ENCODE assay signal across 29 cellular contexts in genomic region chr1:111705841-111706240, GRCh38. TPM values are rescaled to one million over a fixed set of nuclear protein-coding genes. Genes with fewer than 3 reads are reported as not detected.
DNase-seq lines count a peak whose midpoint lies in the region; ATAC-seq, FAIRE-seq and TF ChIP-seq lines count a peak whose summit lies in the region.
"Had no signal": no experiment of that assay in that cellular context is flagged by ENCODE, and none has a peak within 500 bp of the region (broad histone marks: within the 10 kb centered on the region; RNA-seq: fewer than 3 reads in every experiment).

No MANE protein-coding gene starts in this region.

- peak overlapping the region; percentile 90 for H4K8ac ChIP-seq in mesenchymal stem cell (ENCODE audit: low read length)

- DNase-seq in CD4-positive, alpha-beta T cell, result no peak
- DNase-seq in CD8-positive, alpha-beta memory T cell, result no peak
- DNase-seq in mesenchymal stem cell (no peak), uterus (no peak), Kasumi-1 (lab: John Stamatoyannopoulos, UW) (no peak), HepG2 (ENCODE audit: low spot score) (no peak)
- DNase-seq: activated CD4-positive, alpha-beta memory T cell treated with anti-CD3 and anti-CD28 coated beads, Interleukin-2, amount 10 ng/mL, durations not matched to agents 7 days and 5 days; activated gamma-delta T cell treated with Interleukin-2 at 50 U/mL for 16 hours; aorta; cortex of kidney; effector memory CD8-positive, alpha-beta T cell; EL; erythroblast; hippocampal formation; NCI-H1092; NCI-H187; NCI-H524; occipital lobe; PC-3; Right ventricle myocardium superior had no signal

- no peak overlapping the region for H4K91ac ChIP-seq in mesenchymal stem cell (ENCODE audit: low read length)

- H3K36me3 Mint-ChIP-seq in CD4-positive, alpha-beta T cell (ENCODE audit: low read depth), result peaks cover 94% of the 10 kb centered on the region
- H3K36me3 Mint-ChIP-seq in CD8-positive, alpha-beta memory T cell, result peaks cover 0 to 85% (median 22%) of the 10 kb centered on the region in 3 donors
- H3K36me3 Mint-ChIP-seq in activated naive CD8-positive, alpha-beta T cell, result peaks cover 10% of the 10 kb centered on the region

- H3K9ac ChIP-seq in mesenchymal stem cell (ENCODE audit: low read length), result no peak overlapping the region
- no peak overlapping the region for H3K9ac ChIP-seq in HepG2 (ENCODE audit: insufficient read depth, low read depth, low read length)

- H3K4me1 ChIP-seq in CD8-positive, alpha-beta memory T cell (ENCODE audit: insufficient read depth, low read length), result no peaks in the 10 kb centered on the region
- peaks cover 6% of the 10 kb centered on the region for H3K4me1 ChIP-seq in mesenchymal stem cell (ENCODE audit: control insufficient read depth, insufficient read depth, low read depth, low read length)
- no peaks in the 10 kb centered on the region for H3K4me1 ChIP-seq in uterus
- H3K4me1 ChIP-seq in HepG2 (ENCODE audit: insufficient read depth, low read length), result no peaks in the 10 kb centered on the region

- no peak for TF ChIP-seq EP300 in HepG2 (IDR thresholded peaks at IDR 0.05; ENCODE audit: low read depth in 2 of 2, low read length in 2 of 2)
- no peak for TF ChIP-seq EP300 in HepG2 (CRISPR knock-in tag; IDR thresholded peaks at IDR 0.05; ENCODE audit: borderline replicate concordance)

- H3K4me1 Mint-ChIP-seq in CD4-positive, alpha-beta T cell (ENCODE audit: low read depth), result no peaks in the 10 kb centered on the region
- peaks cover 4 to 20% (median 13%) of the 10 kb centered on the region in 3 donors for H3K4me1 Mint-ChIP-seq in CD8-positive, alpha-beta memory T cell
- H3K4me1 Mint-ChIP-seq in activated naive CD8-positive, alpha-beta T cell (ENCODE audit: low read depth), result peaks cover 13% of the 10 kb centered on the region
- H3K4me1 Mint-ChIP-seq: WTC11 had no signal

- TF ChIP-seq CTCF in CD4-positive, alpha-beta T cell (IDR thresholded peaks at IDR 0.05), result no peak
- no peak for TF ChIP-seq CTCF in uterus (IDR thresholded peaks at IDR 0.05)
- TF ChIP-seq CTCF in HepG2 (CRISPR knock-in tag; IDR thresholded peaks at IDR 0.05), result no peak

- H3K9me3 Mint-ChIP-seq in CD4-positive, alpha-beta T cell, result no peaks in the 10 kb centered on the region
- H3K9me3 Mint-ChIP-seq in CD8-positive, alpha-beta memory T cell, result no peaks in the 10 kb centered on the region
- H3K9me3 Mint-ChIP-seq in activated naive CD8-positive, alpha-beta T cell (ENCODE audit: low read depth), result no peaks in the 10 kb centered on the region
- H3K9me3 Mint-ChIP-seq: activated CD4-positive, alpha-beta memory T cell treated with anti-CD3 and anti-CD28 coated beads, Interleukin-2, amount 10 ng/mL, durations not matched to agents 7 days and 5 days; CD14-positive monocyte; effector memory CD8-positive, alpha-beta T cell; stimulated activated naive CD8-positive, alpha-beta T cell treated with anti-CD3 and anti-CD28 coated beads, Interleukin-15, Interleukin-2, amounts not matched to agents 100 ng/mL and 50 ng/mL, for 24 hours; WTC11 had no signal

- 84% methylated on average over 2 of the region's 3 CpGs for WGBS in mesenchymal stem cell
- 92% methylated on average over 3 of the region's 3 CpGs for WGBS in HepG2 (ENCODE audit: low lambda C conversion rate)

- H2BK5ac ChIP-seq in mesenchymal stem cell (ENCODE audit: low read depth, low read length, poor library complexity, severe bottlenecking), result no peak overlapping the region

- H3K9me3 ChIP-seq in CD4-positive, alpha-beta T cell (ENCODE audit: control insufficient read depth, low read length), result no peaks in the 10 kb centered on the region
- H3K9me3 ChIP-seq in CD8-positive, alpha-beta memory T cell (ENCODE audit: low read length), result no peaks in the 10 kb centered on the region
- H3K9me3 ChIP-seq in mesenchymal stem cell (ENCODE audit: control insufficient read depth, low read length) (no peaks in the 10 kb centered on the region), uterus (no peaks in the 10 kb centered on the region), HepG2 (ENCODE audit: low read length) (no peaks in the 10 kb centered on the region)
- H3K9me3 ChIP-seq: thoracic aorta had no signal

- TF ChIP-seq RAD21 in HepG2 (CRISPR knock-in tag; IDR thresholded peaks at IDR 0.05), result no peak

- in situ Hi-C loops in HepG2 (cut with HindIII; ENCODE audit: extremely low pct_ligation_motif_present, low pct_unique_long_range_greater_than_20kb), result no loop called here

- no TSS peak for BruUV-seq in HepG2 (replicated peaks; lab: Mats Ljungman, UMichigan)

- H4K20me1 ChIP-seq in HepG2 (ENCODE audit: insufficient read depth, low read length), result no peaks in the 10 kb centered on the region

- POLR2A ChIA-PET in CD4-positive, alpha-beta T cell (lab: Charles Lee), result no interaction called here
- POLR2A ChIA-PET in CD8-positive, alpha-beta memory T cell (lab: Charles Lee), result no interaction called here
- POLR2A ChIA-PET in HepG2 (lab: Yijun Ruan, JAX), result no interaction called here

- no peaks in the 10 kb centered on the region for H3K79me2 ChIP-seq in HepG2 (ENCODE audit: insufficient read depth, low read length)

- ATAC-seq in CD4-positive, alpha-beta T cell (ENCODE audit: poor library complexity), result no peak
- no peak for ATAC-seq in HepG2
- ATAC-seq: effector memory CD8-positive, alpha-beta T cell; PC-3; WTC11 had no signal

- H2BK12ac ChIP-seq in mesenchymal stem cell (ENCODE audit: low read length in 2 of 2), result peak overlapping the region in 1 of 2 experiments; percentile 89

- no peak overlapping the region for H3K27ac ChIP-seq in CD4-positive, alpha-beta T cell (ENCODE audit: low read depth, low read length)
- H3K27ac ChIP-seq in CD8-positive, alpha-beta memory T cell (ENCODE audit: low read depth, low read length), result no peak overlapping the region
- no peak overlapping the region for H3K27ac ChIP-seq in mesenchymal stem cell (ENCODE audit: low read length, poor library complexity, severe bottlenecking)
- no peak overlapping the region for H3K27ac ChIP-seq in uterus
- H3K27ac ChIP-seq in HepG2 (ENCODE audit: extremely low read length, insufficient read depth, low read length), result no peak overlapping the region
- H3K27ac ChIP-seq: thoracic aorta had no signal

- CTCF ChIA-PET in CD4-positive, alpha-beta T cell (lab: Charles Lee), result interaction anchor here (1.3 to 1.8 kb wide), 2 partner anchors 9 kb away, joined by 3 to 8 read pairs; no protein-coding TSS in a partner anchor
- CTCF ChIA-PET in CD8-positive, alpha-beta memory T cell (lab: Charles Lee), result interaction anchor here (1.0 to 1.4 kb wide), 2 partner anchors 14 to 198 kb away, joined by 3 read pairs; no protein-coding TSS in a partner anchor
- CTCF ChIA-PET in HepG2 (lab: Yijun Ruan, JAX; ENCODE audit: low intra/inter-chr PET ratio, low total read pairs), result no interaction called here

- H2AK5ac ChIP-seq in mesenchymal stem cell (ENCODE audit: low read length, severe bottlenecking), result no peak overlapping the region

- no peaks in the 10 kb centered on the region for H3K27me3 Mint-ChIP-seq in CD4-positive, alpha-beta T cell
- H3K27me3 Mint-ChIP-seq in CD8-positive, alpha-beta memory T cell, result no peaks in the 10 kb centered on the region
- no peaks in the 10 kb centered on the region for H3K27me3 Mint-ChIP-seq in activated naive CD8-positive, alpha-beta T cell
- H3K27me3 Mint-ChIP-seq: activated CD4-positive, alpha-beta memory T cell treated with anti-CD3 and anti-CD28 coated beads, Interleukin-2, amount 10 ng/mL, durations not matched to agents 7 days and 5 days; effector memory CD8-positive, alpha-beta T cell; stimulated activated naive CD8-positive, alpha-beta T cell treated with anti-CD3 and anti-CD28 coated beads, Interleukin-15, Interleukin-2, amounts not matched to agents 100 ng/mL and 50 ng/mL, for 24 hours had no signal

- intact Hi-C loops in CD4-positive, alpha-beta T cell (cut with DNase I, micrococcal nuclease), result no loop called here
- intact Hi-C loops in uterus (cut with DNase I; ENCODE audit: low total_unique reads), result no loop called here
- intact Hi-C loops in HepG2 (cut with micrococcal nuclease; ENCODE audit: unreplicated experiment), result no loop called here

- peak overlapping the region in 1 of 2 experiments; percentile 80 for H3K4ac ChIP-seq in mesenchymal stem cell (ENCODE audit: low read depth in 1 of 2, low read length in 2 of 2)

- no peak for FAIRE-seq in HepG2 (lab: Jason Lieb, UNC)
- FAIRE-seq: frontal cortex, GM12892, urothelium cell line had no signal

- H3K4me2 ChIP-seq in mesenchymal stem cell (ENCODE audit: low read length, poor library complexity, severe bottlenecking) (no peak overlapping the region), HepG2 (ENCODE audit: low read depth, low read length) (no peak overlapping the region)

- TF ChIP-seq POLR2A in uterus (IDR thresholded peaks at IDR 0.05) (no peak), HepG2 (IDR thresholded peaks at IDR 0.05; ENCODE audit: insufficient read depth in 1 of 2, low read depth in 2 of 2, low read length in 2 of 2) (no peak)

- H3K79me1 ChIP-seq in mesenchymal stem cell (replicated peaks; ENCODE audit: low read length, poor library complexity, severe bottlenecking), result peaks cover 8% of the 10 kb centered on the region

- no peak overlapping the region for H3K4me3 ChIP-seq in CD8-positive, alpha-beta memory T cell (ENCODE audit: low read length)
- H3K4me3 ChIP-seq in mesenchymal stem cell (ENCODE audit: insufficient read depth in 1 of 2, low read depth in 1 of 2, low read length in 2 of 2) (no peak overlapping the region), uterus (no peak overlapping the region), HepG2 (replicated peaks in 1 of 3; ENCODE audit: insufficient read depth in 1 of 3, low read depth in 2 of 3, low read length in 3 of 3) (no peak overlapping the region)
- H3K4me3 ChIP-seq: cardiac muscle cell, thoracic aorta had no signal

- no peak overlapping the region for H2AFZ ChIP-seq in mesenchymal stem cell (ENCODE audit: low read depth, low read length)
- H2AFZ ChIP-seq in HepG2 (ENCODE audit: low read length), result no peak overlapping the region

- H3K27ac Mint-ChIP-seq in CD4-positive, alpha-beta T cell, result peak overlapping the region; percentile 11
- peak overlapping the region in 5 of 8 donors; percentile 31 to 72 (median 37) for H3K27ac Mint-ChIP-seq in CD8-positive, alpha-beta memory T cell
- H3K27ac Mint-ChIP-seq in activated naive CD8-positive, alpha-beta T cell, result peak overlapping the region; percentile 34
- H3K27ac Mint-ChIP-seq: activated CD4-positive, alpha-beta memory T cell treated with anti-CD3 and anti-CD28 coated beads, Interleukin-2, amount 10 ng/mL, durations not matched to agents 7 days and 5 days; stimulated activated naive CD8-positive, alpha-beta T cell treated with anti-CD3 and anti-CD28 coated beads, Interleukin-15, Interleukin-2, amounts not matched to agents 100 ng/mL and 50 ng/mL, for 24 hours; WTC11 had no signal

- peaks cover 29% of the 10 kb centered on the region for H3K36me3 ChIP-seq in CD8-positive, alpha-beta memory T cell (ENCODE audit: insufficient read depth, low read length)
- H3K36me3 ChIP-seq in mesenchymal stem cell (ENCODE audit: control insufficient read depth in 1 of 2, insufficient read depth in 2 of 2, low read depth in 1 of 2, low read length in 2 of 2) (peaks cover 5 to 90% of the 10 kb centered on the region in 2 experiments), uterus (no peaks in the 10 kb centered on the region), HepG2 (replicated peaks in 1 of 2; ENCODE audit: control insufficient read depth in 1 of 2, insufficient read depth in 2 of 2, low read length in 2 of 2) (peaks cover 8 to 60% of the 10 kb centered on the region in 2 experiments; a peak in 4 of 5 replicates)

- H2BK120ac ChIP-seq in mesenchymal stem cell (ENCODE audit: low read depth, low read length), result no peak overlapping the region

- no peak overlapping the region for H3K14ac ChIP-seq in mesenchymal stem cell (ENCODE audit: low read length in 2 of 2)

- no peak overlapping the region for H2BK15ac ChIP-seq in mesenchymal stem cell (ENCODE audit: low read depth, poor library complexity, severe bottlenecking)

- H3K18ac ChIP-seq in mesenchymal stem cell (ENCODE audit: low read depth in 1 of 2, low read length in 2 of 2), result peak overlapping the region in 1 of 2 experiments; percentile 97

- H3K27me3 ChIP-seq in CD4-positive, alpha-beta T cell (ENCODE audit: control insufficient read depth, insufficient read depth, low read length), result no peaks in the 10 kb centered on the region
- no peaks in the 10 kb centered on the region for H3K27me3 ChIP-seq in CD8-positive, alpha-beta memory T cell (ENCODE audit: insufficient read depth, low read length, poor library complexity, severe bottlenecking)
- no peaks in the 10 kb centered on the region for H3K27me3 ChIP-seq in mesenchymal stem cell (ENCODE audit: control insufficient read depth in 1 of 2, insufficient read depth in 1 of 2, low read length in 2 of 2)
- no peaks in the 10 kb centered on the region for H3K27me3 ChIP-seq in uterus
- H3K27me3 ChIP-seq in HepG2 (ENCODE audit: control insufficient read depth in 1 of 2, insufficient read depth in 2 of 2, low read length in 2 of 2), result no peaks in the 10 kb centered on the region
- H3K27me3 ChIP-seq: cardiac muscle cell had no signal

- no peak overlapping the region for H3K4me3 Mint-ChIP-seq in CD4-positive, alpha-beta T cell
- no peak overlapping the region for H3K4me3 Mint-ChIP-seq in CD8-positive, alpha-beta memory T cell
- no peak overlapping the region for H3K4me3 Mint-ChIP-seq in activated naive CD8-positive, alpha-beta T cell
- H3K4me3 Mint-ChIP-seq: activated CD4-positive, alpha-beta memory T cell treated with anti-CD3 and anti-CD28 coated beads, Interleukin-2, amount 10 ng/mL, durations not matched to agents 7 days and 5 days; CD14-positive monocyte; effector memory CD8-positive, alpha-beta T cell; stimulated activated naive CD8-positive, alpha-beta T cell treated with anti-CD3 and anti-CD28 coated beads, Interleukin-15, Interleukin-2, amounts not matched to agents 100 ng/mL and 50 ng/mL, for 24 hours; WTC11 had no signal

- no peak overlapping the region for H3K23ac ChIP-seq in mesenchymal stem cell (ENCODE audit: low read length in 2 of 2)

RNA-seq across cellular contexts. Expression of gene INKA2, which starts 33.4 kb away (rescaled TPM):
- under 1 TPM in 1 of 2 experiments, not detected in 1; 0.27 TPM for total RNA-seq in CD4-positive, alpha-beta T cell
- total RNA-seq in CD8-positive, alpha-beta memory T cell, result 1 to 10 TPM; 1.8 to 3.8 TPM
- not detected for polyA plus RNA-seq in CD8-positive, alpha-beta memory T cell
- 4.3 TPM for polyA plus RNA-seq in mesenchymal stem cell (2013, experiment 1 of 2)
- polyA plus RNA-seq in mesenchymal stem cell (2013, experiment 2 of 2), result 3.7 TPM
- 10 to 100 TPM in 1 of 4 donors, 1 to 10 TPM in 1, under 1 TPM in 1, not detected in 1; 0.51 to 16.4 (median 6.4) TPM for total RNA-seq in uterus
- total RNA-seq in HepG2 (2016; rRNA removed; fragmentation: Illumina TruSeq; extraction: Trizol), result 4.6 and 6.1 TPM in 2 replicates
- total RNA-seq in HepG2 (2016; cell fraction: cytosol; rRNA removed; fragmentation: Illumina TruSeq; extraction: Trizol; ENCODE audit: low read depth), result 0.61 and 1.2 TPM in 2 replicates
- total RNA-seq in HepG2 (2016; cell fraction: insoluble cytoplasmic fraction; rRNA removed; fragmentation: Illumina TruSeq; extraction: Trizol), result 4.0 and 4.3 TPM in 2 replicates
- total RNA-seq in HepG2 (2016; cell fraction: membrane; rRNA removed; fragmentation: Illumina TruSeq; extraction: Trizol), result 2.5 and 2.9 TPM in 2 replicates
- total RNA-seq in HepG2 (2016; cell fraction: nucleus; rRNA removed; fragmentation: Illumina TruSeq; extraction: Trizol), result 4.0 and 4.7 TPM in 2 replicates
- polyA plus RNA-seq in HepG2 (2011; rRNA removed), result 2.6 TPM in 2 replicates
- 1.3 TPM in 2 replicates for polyA plus RNA-seq in HepG2 (2011; cell fraction: cytosol; rRNA removed)
- 2.5 and 3.6 TPM in 2 replicates for polyA plus RNA-seq in HepG2 (2011; cell fraction: nucleus; rRNA removed)
- 1.7 and 2.4 TPM in 2 replicates for polyA plus RNA-seq in HepG2 (2012)
- 0.77 and 1.1 TPM in 2 replicates for polyA plus RNA-seq in HepG2 (2016; cell fraction: cytosol; fragmentation: Illumina TruSeq; extraction: Trizol; ENCODE audit: low read depth)
- 2.2 and 3.8 TPM in 2 replicates for polyA plus RNA-seq in HepG2 (2016; cell fraction: insoluble cytoplasmic fraction; fragmentation: Illumina TruSeq; extraction: Trizol; ENCODE audit: low read depth)
- 1.9 and 2.0 TPM in 2 replicates for polyA plus RNA-seq in HepG2 (2016; cell fraction: membrane; fragmentation: Illumina TruSeq; extraction: Trizol; ENCODE audit: low read depth)
- 6.2 and 10.3 TPM in 2 replicates for polyA plus RNA-seq in HepG2 (2016; cell fraction: nucleus; fragmentation: Illumina TruSeq; extraction: Trizol; ENCODE audit: insufficient read depth, low read depth)
- 4.9 and 8.9 TPM in 2 replicates for polyA minus RNA-seq in HepG2 (2011; rRNA and poly(A)+ RNA removed; ENCODE audit: low replicate concordance)
- polyA minus RNA-seq in HepG2 (2011; cell fraction: cytosol; rRNA and poly(A)+ RNA removed), result 1.6 TPM in 1 of 2 replicates, not detected in the other
- polyA minus RNA-seq in HepG2 (2011; cell fraction: nucleus; rRNA and poly(A)+ RNA removed), result 6.2 and 9.3 TPM in 2 replicates

RNA-seq across cellular contexts. Expression of gene DDX20, which starts 49.9 kb away (rescaled TPM):
- 10 to 100 TPM; 27.2 to 27.4 TPM for total RNA-seq in CD4-positive, alpha-beta T cell
- total RNA-seq in CD8-positive, alpha-beta memory T cell, result 10 to 100 TPM; 21.8 to 22.7 TPM
- polyA plus RNA-seq in CD8-positive, alpha-beta memory T cell, result 9.8 TPM
- 8.2 TPM for polyA plus RNA-seq in mesenchymal stem cell (2013, experiment 1 of 2)
- polyA plus RNA-seq in mesenchymal stem cell (2013, experiment 2 of 2), result 9.0 TPM
- total RNA-seq in uterus, result 10 to 100 TPM; 13.3 to 38.2 (median 20.1) TPM
- total RNA-seq in HepG2 (2016; rRNA removed; fragmentation: Illumina TruSeq; extraction: Trizol), result 14.3 and 20.0 TPM in 2 replicates
- 1.8 and 2.2 TPM in 2 replicates for total RNA-seq in HepG2 (2016; cell fraction: cytosol; rRNA removed; fragmentation: Illumina TruSeq; extraction: Trizol; ENCODE audit: low read depth)
- 13.8 and 19.4 TPM in 2 replicates for total RNA-seq in HepG2 (2016; cell fraction: insoluble cytoplasmic fraction; rRNA removed; fragmentation: Illumina TruSeq; extraction: Trizol)
- total RNA-seq in HepG2 (2016; cell fraction: membrane; rRNA removed; fragmentation: Illumina TruSeq; extraction: Trizol), result 5.0 and 6.5 TPM in 2 replicates
- 13.8 TPM in 2 replicates for total RNA-seq in HepG2 (2016; cell fraction: nucleus; rRNA removed; fragmentation: Illumina TruSeq; extraction: Trizol)
- 3.2 and 4.0 TPM in 2 replicates for polyA plus RNA-seq in HepG2 (2011; rRNA removed)
- polyA plus RNA-seq in HepG2 (2011; cell fraction: cytosol; rRNA removed), result 1.7 and 2.4 TPM in 2 replicates
- 4.0 and 5.2 TPM in 2 replicates for polyA plus RNA-seq in HepG2 (2011; cell fraction: nucleus; rRNA removed)
- polyA plus RNA-seq in HepG2 (2012), result 4.6 and 6.6 TPM in 2 replicates
- 0.71 and 0.80 TPM in 2 replicates for polyA plus RNA-seq in HepG2 (2016; cell fraction: cytosol; fragmentation: Illumina TruSeq; extraction: Trizol; ENCODE audit: low read depth)
- polyA plus RNA-seq in HepG2 (2016; cell fraction: insoluble cytoplasmic fraction; fragmentation: Illumina TruSeq; extraction: Trizol; ENCODE audit: low read depth), result 13.4 and 14.2 TPM in 2 replicates
- polyA plus RNA-seq in HepG2 (2016; cell fraction: membrane; fragmentation: Illumina TruSeq; extraction: Trizol; ENCODE audit: low read depth), result 1.7 and 2.0 TPM in 2 replicates
- polyA plus RNA-seq in HepG2 (2016; cell fraction: nucleus; fragmentation: Illumina TruSeq; extraction: Trizol; ENCODE audit: insufficient read depth, low read depth), result 14.9 and 15.2 TPM in 2 replicates
- 5.0 and 17.2 TPM in 2 replicates for polyA minus RNA-seq in HepG2 (2011; rRNA and poly(A)+ RNA removed; ENCODE audit: low replicate concordance)
- polyA minus RNA-seq in HepG2 (2011; cell fraction: cytosol; rRNA and poly(A)+ RNA removed), result 4.1 and 4.2 TPM in 2 replicates
- polyA minus RNA-seq in HepG2 (2011; cell fraction: nucleus; rRNA and poly(A)+ RNA removed), result 15.5 and 16.4 TPM in 2 replicates
